1 cellular context compared by ENCODE assay signal in genomic region chr11:83035070-83035854, GRCh38.
TF ChIP-seq lines count a peak whose summit lies in the region.

No MANE protein-coding gene starts in this region.

TF ChIP-seq in HepG2, 621 proteins besides CTCF, POLR2A, EP300 and RAD21 (continued from another document):
- TF ChIP-seq TEF (CRISPR knock-in tag; IDR thresholded peaks at IDR 0.05) (no peak), KLF12 (CRISPR knock-in tag; IDR thresholded peaks at IDR 0.05; ENCODE audit: borderline replicate concordance) (no peak), ZSCAN12 (CRISPR knock-in tag; IDR thresholded peaks at IDR 0.05) (no peak), ZNF224 (CRISPR knock-in tag; IDR thresholded peaks at IDR 0.05) (no peak)
